1 cellular context compared by ENCODE assay signal in genomic region chr3:37734886-37735285, GRCh38.
TF ChIP-seq lines count a peak whose summit lies in the region.

No MANE protein-coding gene starts in this region.

TF ChIP-seq in GM23338, 12 proteins besides CTCF, POLR2A, EP300 and RAD21 (continued from another document):
- no peak for TF ChIP-seq ETS1 (IDR thresholded peaks at IDR 0.05)
- TF ChIP-seq STAT1 (IDR thresholded peaks at IDR 0.05; ENCODE audit: unreplicated experiment), result no peak
- no peak for TF ChIP-seq ZNF331 (CRISPR knock-in tag; IDR thresholded peaks at IDR 0.05; ENCODE audit: low read depth)
